22 cellular contexts compared by ENCODE assay signal in genomic region chr11:30503156-30503555, GRCh38.
DNase-seq lines count a peak whose midpoint lies in the region; ATAC-seq and TF ChIP-seq lines count a peak whose summit lies in the region.
"Had no signal": no experiment of that assay in that cellular context is flagged by ENCODE, and none has a peak within 500 bp of the region (broad histone marks: within the 10 kb centered on the region; RNA-seq: fewer than 3 reads in every experiment).

No MANE protein-coding gene starts in this region.

- H3K4me1 ChIP-seq in right cardiac atrium (ENCODE audit: control insufficient read depth, insufficient read depth, low read length), result no peaks in the 10 kb centered on the region
- peaks cover 8 to 37% of the 10 kb centered on the region in 2 donors for H3K4me1 ChIP-seq in gastrocnemius medialis
- H3K4me1 ChIP-seq: BE2C had no signal

- no peaks in the 10 kb centered on the region for H3K36me3 ChIP-seq in gastrocnemius medialis
- H3K36me3 ChIP-seq: BE2C had no signal

- H3K4me3 ChIP-seq in right cardiac atrium (ENCODE audit: low read length) (no peak overlapping the region), gastrocnemius medialis (no peak overlapping the region)
- H3K4me3 ChIP-seq: BLaER1 treated with 17β-estradiol and CSF1 and Interleukin-3, amounts not matched to agents 10 nM and 100 nM; GM12878; GM23248 had no signal

- intact Hi-C loops in Right ventricle myocardium inferior (cut with DNase I) (no loop called here), right cardiac atrium (cut with DNase I) (loop anchor here in 1 of 4 donors (10.0 kb wide), 1 partner anchor 108 kb away; no protein-coding TSS in a partner anchor), left ventricle myocardium superior (cut with micrococcal nuclease) (no loop called here), left cardiac atrium (cut with DNase I) (no loop called here), gastrocnemius medialis (cut with DNase I; ENCODE audit: low total_unique reads) (loop anchor here (5.0 kb wide), 1 partner anchor 71 kb away; no protein-coding TSS in a partner anchor)

- H3K27ac ChIP-seq in right cardiac atrium (ENCODE audit: low read length), result no peak overlapping the region
- H3K27ac ChIP-seq in gastrocnemius medialis, result peak overlapping the region; percentile 1 to 62 (median 36)
- H3K27ac ChIP-seq: 22Rv1; BLaER1 treated with 17β-estradiol and CSF1 and Interleukin-3, amounts not matched to agents 10 nM and 100 nM; GM23248 had no signal

- no peak for TF ChIP-seq POLR2A in gastrocnemius medialis (IDR thresholded peaks at IDR 0.05)

- in situ Hi-C loops in gastrocnemius medialis (cut with MboI; ENCODE audit: low sequenced_read_pairs in 4 of 4), result no loop called here
- in situ Hi-C loops in ACHN (cut with HindIII; ENCODE audit: low pct_ligation_motif_present, low pct_unique_long_range_greater_than_20kb, low sequenced_read_pairs), result no loop called here

- no peaks in the 10 kb centered on the region for H3K27me3 ChIP-seq in right cardiac atrium (ENCODE audit: control insufficient read depth, insufficient read depth)
- no peaks in the 10 kb centered on the region for H3K27me3 ChIP-seq in gastrocnemius medialis
- H3K27me3 ChIP-seq: BE2C; BLaER1 treated with 17β-estradiol and CSF1 and Interleukin-3, amounts not matched to agents 10 nM and 100 nM had no signal

- TF ChIP-seq CTCF in gastrocnemius medialis (IDR thresholded peaks at IDR 0.05 in 4 of 5, conservative IDR thresholded peaks at IDR 0.05 in 1 of 5), result no peak

- ATAC-seq in Right ventricle myocardium inferior, result peak; percentile 37
- ATAC-seq in right cardiac atrium, result no peak
- peak; percentile 78 for ATAC-seq in left ventricle myocardium superior
- no peak for ATAC-seq in left cardiac atrium
- peak; percentile 44 for ATAC-seq in left lobe of liver
- ATAC-seq in gastrocnemius medialis, result peak; percentile 75 to 76
- ATAC-seq: GM12878, HCT116 had no signal

- DNase-seq in Right ventricle myocardium inferior (ENCODE audit: missing footprints) (no peak), right cardiac atrium (no peak), left ventricle myocardium superior (no peak), left cardiac atrium (no peak), left lobe of liver (ENCODE audit: low spot score) (no peak), gastrocnemius medialis (no peak), ACHN (no peak), pons (ENCODE audit: low spot score) (no peak)
- DNase-seq: AML-193; BE2C; CD4-positive, alpha-beta T cell; CD8-positive, alpha-beta memory T cell; DMS 273 treated with DMSO at 0.1 percent for 48 hours; DMS79; EL; GDM1; GM23248; H9 had no signal

- H3K9me3 ChIP-seq in right cardiac atrium (ENCODE audit: control insufficient read depth, low read length), result no peaks in the 10 kb centered on the region
- H3K9me3 ChIP-seq in gastrocnemius medialis, result no peaks in the 10 kb centered on the region
- H3K9me3 ChIP-seq: BE2C; BLaER1 treated with 17β-estradiol and CSF1 and Interleukin-3, amounts not matched to agents 10 nM and 100 nM had no signal

- WGBS in right cardiac atrium, result 91% methylated on average over 6 of the region's 6 CpGs

Comparison
In these comparisons a context has a peak if more than half of its experiments do, and no peak if none do; other contexts are left out.
1. ATAC-seq: peak in Right ventricle myocardium inferior (single experiment), left ventricle myocardium superior (single experiment), left lobe of liver (single experiment) and gastrocnemius medialis (2 of 2); none in right cardiac atrium (0 of 2) and left cardiac atrium (0 of 2).